In the genomic region with DNA sequence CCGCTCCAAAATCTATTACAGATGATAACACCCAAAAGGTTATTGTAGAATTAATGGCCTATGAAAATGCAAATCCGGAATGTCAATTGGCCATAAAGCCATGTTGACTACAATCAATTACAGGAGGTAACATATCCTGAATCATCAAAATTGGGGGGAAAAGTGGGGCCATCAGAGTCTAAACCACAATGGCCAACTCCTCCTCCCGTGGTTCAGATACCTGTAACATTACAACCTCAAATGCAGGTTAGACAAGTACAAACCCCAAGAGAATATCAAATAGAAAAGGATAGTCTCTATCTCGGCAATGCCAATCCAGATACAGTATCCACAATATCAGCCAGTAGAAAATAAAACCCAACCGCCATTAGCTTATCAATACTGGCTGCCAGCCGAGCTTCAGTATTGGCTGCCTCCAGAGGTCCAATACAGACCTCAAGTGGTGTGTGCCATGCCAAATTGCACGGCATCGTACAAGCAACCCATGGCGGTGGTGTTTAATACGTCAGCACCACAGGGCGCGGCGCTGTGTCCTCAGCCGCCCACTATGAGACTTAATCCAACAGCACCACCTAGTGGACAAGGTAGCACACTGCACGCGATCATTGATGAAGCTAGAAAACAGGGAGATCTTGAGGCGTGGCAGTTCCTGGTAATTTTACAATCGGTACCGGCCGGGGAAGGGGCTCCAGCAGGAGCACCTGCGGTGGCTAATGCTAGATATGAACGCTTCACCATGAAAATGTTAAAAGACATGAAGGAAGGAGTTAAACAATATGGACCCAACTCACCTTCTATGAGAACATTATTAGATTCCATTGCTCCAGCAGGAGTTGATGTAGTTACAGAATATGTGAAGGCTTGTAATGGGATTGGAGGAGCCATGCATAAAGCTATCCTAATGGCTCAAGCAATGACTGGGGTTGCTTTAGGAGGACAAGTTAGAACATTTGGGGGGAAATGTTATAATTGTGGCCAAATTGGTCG, we compare ENCODE assay signal across 8 cellular contexts. TPM values are rescaled to one million over a fixed set of nuclear protein-coding genes. Genes with fewer than 3 reads are reported as not detected.
DNase-seq lines count a peak whose midpoint lies in the region; ATAC-seq, FAIRE-seq and TF ChIP-seq lines count a peak whose summit lies in the region.

No MANE protein-coding gene starts in this region.

- BruUV-seq in endothelial cell of umbilical vein (replicated peaks; lab: Mats Ljungman, UMichigan) = no TSS peak

- no peaks in the 10 kb centered on the region for H4K20me1 ChIP-seq in OCI-LY1 (ENCODE audit: insufficient read depth, low read length)
- no peaks in the 10 kb centered on the region for H4K20me1 ChIP-seq in endothelial cell of umbilical vein (replicated peaks; ENCODE audit: control insufficient read depth, extremely low read depth, insufficient read depth, low read length)

- CTCF ChIA-PET in endothelial cell of umbilical vein (lab: Charles Lee) = interaction anchor here (0.5 to 2.2 kb wide), 46 partner anchors 8 to 653 kb away, joined by 3 to 36 read pairs (median 5); a partner anchor contains a TSS

- peak; percentile 21 for DNase-seq in GF-D8 (lab: John Stamatoyannopoulos, UW)
- DNase-seq in Jurkat, Clone E6-1 (ENCODE audit: low read depth, low spot score) = peak; percentile 86
- peak; percentile 71 for DNase-seq in activated CD8-positive, alpha-beta memory T cell treated with anti-CD3 and anti-CD28 coated beads, Interleukin-2, amount 50 U/mL, for 24 hours (ENCODE audit: extremely low read depth)
- DNase-seq in endothelial cell of umbilical vein (ENCODE audit: low read depth, low spot score) = peak; percentile 81
- peak; percentile 90 for DNase-seq in mucosa of gallbladder (ENCODE audit: low spot score)
- peak; percentile 69 to 86 for DNase-seq in stimulated activated CD8-positive, alpha-beta memory T cell treated with anti-CD3 and anti-CD28 coated beads, Interleukin-2, amount 100 ng/mL, for 48 hours (ENCODE audit: low read depth in 2 of 2)

- H3K79me2 ChIP-seq in OCI-LY1 (ENCODE audit: insufficient read depth, low read length) = no peaks in the 10 kb centered on the region
- H3K79me2 ChIP-seq in endothelial cell of umbilical vein (ENCODE audit: control insufficient read depth, insufficient read depth, low read length) = peaks cover 2% of the 10 kb centered on the region

- intact Hi-C loops in endothelial cell of umbilical vein (cut with micrococcal nuclease) = loop anchor here (1.0 kb wide), 1 partner anchor 52 kb away; no protein-coding TSS in a partner anchor

- H2AFZ ChIP-seq in OCI-LY1 (ENCODE audit: low read length) (no peak overlapping the region), endothelial cell of umbilical vein (ENCODE audit: low read depth, low read length) (peak overlapping the region; percentile 75)

- POLR2A ChIA-PET in endothelial cell of umbilical vein (lab: Charles Lee) = interaction anchor here (0.6 kb wide), 1 partner anchor 54 kb away, joined by 3 read pairs; no protein-coding TSS in a partner anchor

- no peaks in the 10 kb centered on the region for H3K9me1 ChIP-seq in endothelial cell of umbilical vein (replicated peaks; ENCODE audit: control insufficient read depth, extremely low read depth, insufficient read depth, low read length)

- H3K36me3 ChIP-seq in OCI-LY1 (ENCODE audit: insufficient read depth, low read length) (peaks cover 4% of the 10 kb centered on the region; the same call in 1 of the 2 replicates), endothelial cell of umbilical vein (ENCODE audit: control insufficient read depth in 2 of 2, extremely low read depth in 1 of 2, insufficient read depth in 2 of 2, low read length in 2 of 2) (peaks cover 2 to 10% of the 10 kb centered on the region in 2 experiments)

- H3K4me3 ChIP-seq in Jurkat, Clone E6-1 (ENCODE audit: low read length) = no peak overlapping the region; the same call in 1 of the 2 replicates
- H3K4me3 ChIP-seq in OCI-LY1 (ENCODE audit: low read depth, low read length, poor library complexity, severe bottlenecking) (peak overlapping the region; percentile 25), endothelial cell of umbilical vein (replicated peaks in 1 of 3; ENCODE audit: insufficient read depth in 1 of 3, low read depth in 1 of 3, low read length in 3 of 3) (peak overlapping the region in 1 of 3 experiments; percentile 7)

- H3K9me2 ChIP-seq in OCI-LY1 (ENCODE audit: low read depth, low read length) = no peaks in the 10 kb centered on the region

- H3K9me3 ChIP-seq in OCI-LY1 (ENCODE audit: low read length) (no peaks in the 10 kb centered on the region), endothelial cell of umbilical vein (replicated peaks; ENCODE audit: control insufficient read depth, insufficient read depth, low read length) (no peaks in the 10 kb centered on the region)

- peak; percentile 95 for FAIRE-seq in endothelial cell of umbilical vein (lab: Jason Lieb, UNC)

- peak; percentile 95 for TF ChIP-seq CTCF in OCI-LY1 (IDR thresholded peaks at IDR 0.05; ENCODE audit: low read length)
- peak; percentile 83 to 94 for TF ChIP-seq CTCF in endothelial cell of umbilical vein (IDR thresholded peaks at IDR 0.05; ENCODE audit: extremely low read depth in 1 of 2, insufficient read depth in 1 of 2, low read depth in 1 of 2, low read length in 2 of 2)

- H3K4me2 ChIP-seq in OCI-LY1 (ENCODE audit: low read length) (peak overlapping the region; percentile 51; the same call in 1 of the 2 replicates), endothelial cell of umbilical vein (ENCODE audit: insufficient read depth, low read length) (peak overlapping the region; percentile 49)

- no peaks in the 10 kb centered on the region for H3F3A ChIP-seq in OCI-LY1 (ENCODE audit: insufficient read depth, low read length)

- H3K9ac ChIP-seq in OCI-LY1 (ENCODE audit: low read length) (no peak overlapping the region), endothelial cell of umbilical vein (replicated peaks; ENCODE audit: extremely low read depth, insufficient read depth, low read length) (no peak overlapping the region)

- dilution Hi-C loops in endothelial cell of umbilical vein (cut with MboI; ENCODE audit: extremely low pct_ligation_motif_present, low sequenced_read_pairs) = no loop called here

- ATAC-seq in GM21367 (IDR thresholded peaks at IDR 0.05; ENCODE audit: unreplicated experiment) = no peak

- H3K27me3 ChIP-seq in OCI-LY1 (ENCODE audit: insufficient read depth, low read length) = no peaks in the 10 kb centered on the region
- no peaks in the 10 kb centered on the region for H3K27me3 ChIP-seq in endothelial cell of umbilical vein (ENCODE audit: control insufficient read depth in 2 of 2, insufficient read depth in 2 of 2, low read length in 2 of 2)

- H3K4me1 ChIP-seq in OCI-LY1 (ENCODE audit: insufficient read depth, low read length, severe bottlenecking) = peaks cover 4% of the 10 kb centered on the region
- H3K4me1 ChIP-seq in endothelial cell of umbilical vein (ENCODE audit: control insufficient read depth, extremely low read depth, insufficient read depth, low read length) = peaks cover 2% of the 10 kb centered on the region

- no peak for TF ChIP-seq POLR2A in endothelial cell of umbilical vein (IDR thresholded peaks at IDR 0.05; ENCODE audit: low read depth, low read length)

- H3K27ac ChIP-seq in OCI-LY1 (ENCODE audit: low read depth, low read length, poor library complexity, severe bottlenecking) = no peak overlapping the region
- H3K27ac ChIP-seq in endothelial cell of umbilical vein (ENCODE audit: insufficient read depth, low read depth, low read length) = no peak overlapping the region

RNA-seq across cellular contexts. Expression of a gene that starts 15.2 kb away (rescaled TPM):
- polyA plus RNA-seq in Jurkat, Clone E6-1 (2012; ENCODE audit: insufficient read depth, insufficient read length) = 38.8 TPM
- 51.2 and 51.7 TPM in 2 replicates for total RNA-seq in endothelial cell of umbilical vein
- polyA plus RNA-seq in endothelial cell of umbilical vein = 32.0 and 37.3 TPM in 2 replicates
- 23.0 and 28.7 TPM in 2 replicates for polyA plus RNA-seq in endothelial cell of umbilical vein (2011; cell fraction: cytosol; rRNA removed)
- 67.2 and 71.4 TPM in 2 replicates for polyA plus RNA-seq in endothelial cell of umbilical vein (2011; cell fraction: nucleus; rRNA removed)
- 29.5 and 34.1 TPM in 2 replicates for polyA plus RNA-seq in endothelial cell of umbilical vein (2012)
- 13.5 and 16.3 TPM in 2 replicates for polyA minus RNA-seq in endothelial cell of umbilical vein
- polyA minus RNA-seq in endothelial cell of umbilical vein (2011; cell fraction: cytosol; rRNA and poly(A)+ RNA removed) = 33.3 TPM
- polyA minus RNA-seq in endothelial cell of umbilical vein (2011; cell fraction: nucleus; rRNA and poly(A)+ RNA removed) = 11.1 and 21.3 TPM in 2 replicates
- total RNA-seq in mucosa of gallbladder = 57.5 TPM

RNA-seq across cellular contexts. Expression of a gene that starts 37.1 kb away (rescaled TPM):
- polyA plus RNA-seq in Jurkat, Clone E6-1 (2012; ENCODE audit: insufficient read depth, insufficient read length) = 0.82 TPM
- total RNA-seq in endothelial cell of umbilical vein = not detected in 2 replicates
- not detected in 2 replicates for polyA plus RNA-seq in endothelial cell of umbilical vein
- not detected in 2 replicates for polyA plus RNA-seq in endothelial cell of umbilical vein (2011; cell fraction: cytosol; rRNA removed)
- polyA plus RNA-seq in endothelial cell of umbilical vein (2011; cell fraction: nucleus; rRNA removed) = not detected in 2 replicates
- 0.08 TPM in 1 of 2 replicates, not detected in the other for polyA plus RNA-seq in endothelial cell of umbilical vein (2012)
- not detected in 2 replicates for polyA minus RNA-seq in endothelial cell of umbilical vein
- polyA minus RNA-seq in endothelial cell of umbilical vein (2011; cell fraction: cytosol; rRNA and poly(A)+ RNA removed) = 2.3 TPM
- not detected in 2 replicates for polyA minus RNA-seq in endothelial cell of umbilical vein (2011; cell fraction: nucleus; rRNA and poly(A)+ RNA removed)
- not detected for total RNA-seq in mucosa of gallbladder

RNA-seq across cellular contexts. Expression of a gene that starts 42.2 kb away (rescaled TPM):
- 33.2 TPM for polyA plus RNA-seq in Jurkat, Clone E6-1 (2012; ENCODE audit: insufficient read depth, insufficient read length)
- total RNA-seq in endothelial cell of umbilical vein (25.4 and 31.2 TPM in 2 replicates), mucosa of gallbladder (33.1 TPM)
- 23.8 and 25.7 TPM in 2 replicates for polyA plus RNA-seq in endothelial cell of umbilical vein
- polyA plus RNA-seq in endothelial cell of umbilical vein (2011; cell fraction: cytosol; rRNA removed) = 17.0 and 17.7 TPM in 2 replicates
- polyA plus RNA-seq in endothelial cell of umbilical vein (2011; cell fraction: nucleus; rRNA removed) = 16.3 and 18.2 TPM in 2 replicates
- 10.2 and 11.6 TPM in 2 replicates for polyA plus RNA-seq in endothelial cell of umbilical vein (2012)
- polyA minus RNA-seq in endothelial cell of umbilical vein = 11.3 and 13.2 TPM in 2 replicates
- 59.7 TPM for polyA minus RNA-seq in endothelial cell of umbilical vein (2011; cell fraction: cytosol; rRNA and poly(A)+ RNA removed)
- 3.6 and 4.8 TPM in 2 replicates for polyA minus RNA-seq in endothelial cell of umbilical vein (2011; cell fraction: nucleus; rRNA and poly(A)+ RNA removed)

RNA-seq across cellular contexts. Expression of a gene that starts 43.9 kb away (rescaled TPM):
- 37.7 TPM for polyA plus RNA-seq in Jurkat, Clone E6-1 (2012; ENCODE audit: insufficient read depth, insufficient read length)
- total RNA-seq in endothelial cell of umbilical vein = 18.3 and 24.1 TPM in 2 replicates
- polyA plus RNA-seq in endothelial cell of umbilical vein = 34.6 and 45.1 TPM in 2 replicates
- 21.5 and 38.9 TPM in 2 replicates for polyA plus RNA-seq in endothelial cell of umbilical vein (2011; cell fraction: cytosol; rRNA removed)
- polyA plus RNA-seq in endothelial cell of umbilical vein (2011; cell fraction: nucleus; rRNA removed) = 10.8 and 12.1 TPM in 2 replicates
- 22.9 and 29.6 TPM in 2 replicates for polyA plus RNA-seq in endothelial cell of umbilical vein (2012)
- 5.2 and 7.3 TPM in 2 replicates for polyA minus RNA-seq in endothelial cell of umbilical vein
- polyA minus RNA-seq in endothelial cell of umbilical vein (2011; cell fraction: cytosol; rRNA and poly(A)+ RNA removed) = 92.6 TPM
- polyA minus RNA-seq in endothelial cell of umbilical vein (2011; cell fraction: nucleus; rRNA and poly(A)+ RNA removed) = 1.4 and 3.6 TPM in 2 replicates
- 35.5 TPM for total RNA-seq in mucosa of gallbladder

RNA-seq across cellular contexts. Expression of a gene that starts 53.3 kb away (rescaled TPM):
- 147 TPM for polyA plus RNA-seq in Jurkat, Clone E6-1 (2012; ENCODE audit: insufficient read depth, insufficient read length)
- total RNA-seq in endothelial cell of umbilical vein = 36.1 and 48.5 TPM in 2 replicates
- polyA plus RNA-seq in endothelial cell of umbilical vein = 26.1 and 46.1 TPM in 2 replicates
- polyA plus RNA-seq in endothelial cell of umbilical vein (2011; cell fraction: cytosol; rRNA removed) = 20.0 and 22.3 TPM in 2 replicates
- 37.5 and 41.1 TPM in 2 replicates for polyA plus RNA-seq in endothelial cell of umbilical vein (2011; cell fraction: nucleus; rRNA removed)
- polyA plus RNA-seq in endothelial cell of umbilical vein (2012) = 15.2 and 17.9 TPM in 2 replicates
- 6.8 and 8.7 TPM in 2 replicates for polyA minus RNA-seq in endothelial cell of umbilical vein
- polyA minus RNA-seq in endothelial cell of umbilical vein (2011; cell fraction: cytosol; rRNA and poly(A)+ RNA removed) = 16.6 TPM
- 9.0 and 11.8 TPM in 2 replicates for polyA minus RNA-seq in endothelial cell of umbilical vein (2011; cell fraction: nucleus; rRNA and poly(A)+ RNA removed)
- total RNA-seq in mucosa of gallbladder = 4.5 TPM

Comparison
In these comparisons a context has a peak if more than half of its experiments do, and no peak if none do; other contexts are left out.
1. DNase-seq: peak in every context shown above with its lines; median percentile 90 in mucosa of gallbladder; 86 in Jurkat, Clone E6-1; 81 in endothelial cell of umbilical vein; 78 in stimulated activated CD8-positive, alpha-beta memory T cell treated with anti-CD3 and anti-CD28 coated beads, Interleukin-2, amount 100 ng/mL, for 48 hours; 71 in activated CD8-positive, alpha-beta memory T cell treated with anti-CD3 and anti-CD28 coated beads, Interleukin-2, amount 50 U/mL, for 24 hours; 21 in GF-D8.